In genomic region chrX:15335135-15336022, GRCh38 we compare ENCODE assay signal across 8 cellular contexts. TPM values are rescaled to one million over a fixed set of nuclear protein-coding genes. Genes with fewer than 3 reads are reported as not detected.
DNase-seq lines count a peak whose midpoint lies in the region; ATAC-seq and TF ChIP-seq lines count a peak whose summit lies in the region.

Gene PIGA, minus strand, starts transcription at chrX:15335523. Its CDS starts 3,593 bp downstream, at chrX:15331930.

- H3K79me2 ChIP-seq in PC-9 (ENCODE audit: low read depth), result peaks cover 20% of the 10 kb centered on the region

- H3K4me1 ChIP-seq in PC-9 (replicated peaks; ENCODE audit: insufficient read depth), result peaks cover 13% of the 10 kb centered on the region
- no peaks in the 10 kb centered on the region for H3K4me1 ChIP-seq in esophagus (ENCODE audit: control insufficient read depth in 2 of 2, insufficient read depth in 2 of 2, low read length in 1 of 2)
- no peaks in the 10 kb centered on the region for H3K4me1 ChIP-seq in mucosa of stomach (ENCODE audit: control insufficient read depth, insufficient read depth, low read length)

- BruUV-seq in PC-9 (replicated peaks; lab: Mats Ljungman, UMichigan), result TSS peak; percentile 71

- ATAC-seq in GM21619 (IDR thresholded peaks at IDR 0.05; ENCODE audit: unreplicated experiment), result peak; percentile 98

- H2AFZ ChIP-seq in PC-9, result peak within 1 kb of the TSS; percentile 81

- intact Hi-C loops in PC-9 (cut with micrococcal nuclease; ENCODE audit: unreplicated experiment), result loop anchor here (1.0 to 10.0 kb wide), 2 partner anchors 339 to 402 kb away; no protein-coding TSS in a partner anchor

- no peaks in the 10 kb centered on the region for H3K9me3 ChIP-seq in PC-9 (ENCODE audit: insufficient read depth, low read depth)
- peaks cover 0 to 2% of the 10 kb centered on the region in 2 donors for H3K9me3 ChIP-seq in esophagus (ENCODE audit: control insufficient read depth in 2 of 2, insufficient read depth in 1 of 2, low read depth in 1 of 2, low read length in 1 of 2)
- H3K9me3 ChIP-seq in mucosa of stomach (ENCODE audit: control insufficient read depth, low read length), result no peaks in the 10 kb centered on the region

- H3K27me3 ChIP-seq in PC-9 (ENCODE audit: insufficient read depth, low read depth), result no peaks in the 10 kb centered on the region
- H3K27me3 ChIP-seq in esophagus (ENCODE audit: control insufficient read depth in 1 of 2, insufficient read depth in 2 of 2, low read length in 2 of 2), result peaks cover 0 to 4% of the 10 kb centered on the region in 2 donors
- no peaks in the 10 kb centered on the region for H3K27me3 ChIP-seq in mucosa of stomach (ENCODE audit: control insufficient read depth, insufficient read depth, low read length)

- no peak for TF ChIP-seq CTCF in PC-9 (conservative IDR thresholded peaks at IDR 0.05)

- H3K4me3 ChIP-seq in Jurkat, Clone E6-1 (ENCODE audit: low read length), result peak within 1 kb of the TSS; percentile 80
- H3K4me3 ChIP-seq in PC-9 (peak within 1 kb of the TSS; percentile 82), esophagus (ENCODE audit: low read depth in 1 of 2, low read length in 2 of 2) (peak within 1 kb of the TSS; percentile 54 to 87), mucosa of stomach (ENCODE audit: low read length) (peak within 1 kb of the TSS; percentile 10)

- CTCF ChIA-PET in PC-9 (lab: Charles Lee), result no interaction called here

- peaks cover 23% of the 10 kb centered on the region; the same call in 1 of the 2 replicates for H3F3A ChIP-seq in PC-9 (ENCODE audit: insufficient read depth, low read depth)

- H3K9ac ChIP-seq in mucosa of stomach (ENCODE audit: low read length), result peak within 1 kb of the TSS; percentile 85

- 1 to 23% methylated on average over 71 to 72 of the region's 72 CpGs for WGBS in esophagus, 2 donors

- no peaks in the 10 kb centered on the region for H3K36me3 ChIP-seq in PC-9 (ENCODE audit: low read depth)
- no peaks in the 10 kb centered on the region for H3K36me3 ChIP-seq in esophagus (ENCODE audit: control insufficient read depth in 2 of 2, insufficient read depth in 2 of 2, low read length in 1 of 2)
- no peaks in the 10 kb centered on the region for H3K36me3 ChIP-seq in mucosa of stomach (ENCODE audit: control insufficient read depth, insufficient read depth, low read length)

- H3K27ac ChIP-seq in PC-9 (peak within 1 kb of the TSS; percentile 89), esophagus (ENCODE audit: low read depth in 2 of 2, low read length in 1 of 2) (peak within 1 kb of the TSS; percentile 88 to 94)

- H4K20me1 ChIP-seq in PC-9 (ENCODE audit: insufficient read depth), result no peaks in the 10 kb centered on the region

- POLR2A ChIA-PET in PC-9 (lab: Charles Lee; ENCODE audit: unreplicated experiment), result no interaction called here

- H3K4me2 ChIP-seq in PC-9, result peak within 1 kb of the TSS; percentile 95

- peak; percentile 93 for DNase-seq in DMS153 (lab: John Stamatoyannopoulos, UW)
- DNase-seq in Jurkat, Clone E6-1 (ENCODE audit: low read depth, low spot score), result peak; percentile 89
- peak; percentile 94 to 95 for DNase-seq in PC-9
- DNase-seq in activated T-cell treated with anti-CD3 and anti-CD28 coated beads, Interleukin-2, amount 50 U/mL, for 1 hour, result peak; percentile 86
- DNase-seq in stimulated activated CD8-positive, alpha-beta memory T cell treated with anti-CD3 and anti-CD28 coated beads, Interleukin-7, amount 100 ng/mL, for 1 hour (ENCODE audit: low read depth in 2 of 2), result peak; percentile 75 to 76

- H3K9me2 ChIP-seq in PC-9 (ENCODE audit: insufficient read depth), result no peaks in the 10 kb centered on the region

RNA-seq across cellular contexts. Expression of gene PIGA, which starts in this region (rescaled TPM):
- polyA plus RNA-seq in Jurkat, Clone E6-1 (2012; ENCODE audit: insufficient read depth, insufficient read length), result 7.5 TPM
- total RNA-seq in PC-9 (2021), result 9.0 and 15.3 TPM in 2 replicates
- polyA plus RNA-seq in esophagus, result 1 to 10 TPM; 8.4 to 8.7 TPM

Comparison
In these comparisons a context has a peak if more than half of its experiments do, and no peak if none do; other contexts are left out.
1. Peak in every context shown above with its lines: DNase-seq, ATAC-seq, H3K4me3 ChIP-seq and H3K27ac ChIP-seq.
2. H3K4me3 ChIP-seq: peak in every context shown above with its lines; median percentile 82 in PC-9; 80 in Jurkat, Clone E6-1; 70 in esophagus; 10 in mucosa of stomach.